8 cellular contexts compared by ENCODE assay signal in the genomic region with DNA sequence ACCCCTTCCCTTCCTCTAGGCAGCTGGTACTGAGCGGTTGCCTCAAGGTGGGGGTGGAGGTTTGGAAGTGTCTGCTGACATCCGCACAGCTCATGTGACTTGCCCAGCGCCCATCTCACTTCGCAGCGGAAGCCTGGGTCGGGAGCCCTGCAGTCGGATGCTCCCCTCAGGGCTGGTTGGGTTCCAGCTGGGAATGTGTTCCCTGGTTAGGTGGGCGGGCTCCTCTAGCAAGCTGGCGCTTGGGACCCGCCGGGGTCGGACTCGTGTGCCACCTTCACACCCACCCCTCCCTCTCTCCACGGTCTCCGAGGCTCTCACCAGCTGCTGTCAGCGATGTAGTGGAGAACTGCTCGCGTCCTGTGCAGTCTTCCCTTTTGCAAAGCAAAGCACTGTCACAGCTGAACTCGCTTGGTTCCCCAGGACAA. TPM values are rescaled to one million over a fixed set of nuclear protein-coding genes. Genes with fewer than 3 reads are reported as not detected.
DNase-seq lines count a peak whose midpoint lies in the region; ATAC-seq, FAIRE-seq and TF ChIP-seq lines count a peak whose summit lies in the region.

No MANE protein-coding gene starts in this region.

- no peaks in the 10 kb centered on the region for H3K9me2 ChIP-seq in OCI-LY7 (ENCODE audit: insufficient read depth, low read length)

- H3K36me3 ChIP-seq in GM06990 (ENCODE audit: control insufficient read depth, insufficient read depth, low read length): peaks cover 5% of the 10 kb centered on the region
- H3K36me3 ChIP-seq in OCI-LY7 (ENCODE audit: insufficient read depth, low read length): peaks cover 20% of the 10 kb centered on the region; the same call in 1 of the 2 replicates

- FAIRE-seq in GM12891 (lab: Jason Lieb, UNC): no peak

- H3K27ac Mint-ChIP-seq in osteocyte (ENCODE audit: unreplicated experiment): peak overlapping the region; percentile 60

- no peak for ATAC-seq in GM18858 (IDR thresholded peaks at IDR 0.05; ENCODE audit: unreplicated experiment)

- DNase-seq in GM06990 (ENCODE audit: extremely low read depth, insufficient read length) (no peak), OCI-LY7 (ENCODE audit: low spot score) (no peak), ecto neural progenitor cell (ENCODE audit: low spot score) (peak; percentile 54), osteocyte (ENCODE audit: extremely low spot score, unreplicated experiment) (no peak), SHP77 (lab: John Stamatoyannopoulos, UW) (no peak), GM12891 (ENCODE audit: insufficient read length, low spot score) (no peak), OCI-M2 (lab: John Stamatoyannopoulos, UW; ENCODE audit: unreplicated experiment) (no peak)

- CTCF ChIA-PET in OCI-LY7 (lab: Charles Lee; ENCODE audit: unreplicated experiment): no interaction called here

- TF ChIP-seq POLR2A in GM12891 (IDR thresholded peaks at IDR 0.05; ENCODE audit: low read depth, low read length): no peak

- intact Hi-C loops in OCI-LY7 (cut with micrococcal nuclease; ENCODE audit: unreplicated experiment): no loop called here

- H3K79me2 ChIP-seq in OCI-LY7 (ENCODE audit: insufficient read depth, low read depth, low read length): peaks cover 47% of the 10 kb centered on the region

- H3K4me3 ChIP-seq in GM06990 (replicated peaks; ENCODE audit: low read depth, low read length) (peak overlapping the region; percentile 37), OCI-LY7 (ENCODE audit: low read depth, low read length, poor library complexity, severe bottlenecking) (no peak overlapping the region)

- H3K27me3 Mint-ChIP-seq in osteocyte (ENCODE audit: unreplicated experiment): no peaks in the 10 kb centered on the region

- peaks cover 14% of the 10 kb centered on the region for H3K4me1 ChIP-seq in OCI-LY7 (ENCODE audit: insufficient read depth, low read length, poor library complexity, severe bottlenecking)

- TF ChIP-seq CTCF in GM06990 (IDR thresholded peaks at IDR 0.05; ENCODE audit: insufficient read depth, low read length, poor library complexity, severe bottlenecking) (no peak), OCI-LY7 (conservative IDR thresholded peaks at IDR 0.05; ENCODE audit: low read length) (no peak), osteocyte (IDR thresholded peaks at IDR 0.05) (no peak)

- BruUV-seq in OCI-LY7 (replicated peaks; lab: Mats Ljungman, UMichigan): no TSS peak

- H3K4me3 Mint-ChIP-seq in osteocyte (ENCODE audit: unreplicated experiment): no peak overlapping the region

- H3K27ac ChIP-seq in OCI-LY7 (ENCODE audit: low read depth, low read length, poor library complexity, severe bottlenecking): no peak overlapping the region

- POLR2A ChIA-PET in OCI-LY7 (lab: Charles Lee): interaction anchor here (0.6 kb wide), 1 partner anchor 11 kb away, joined by 3 read pairs; no protein-coding TSS in a partner anchor

- H3K36me3 Mint-ChIP-seq in osteocyte (ENCODE audit: unreplicated experiment): no peaks in the 10 kb centered on the region

- H3K9me3 Mint-ChIP-seq in osteocyte (ENCODE audit: unreplicated experiment): no peaks in the 10 kb centered on the region

- no peaks in the 10 kb centered on the region for H3K27me3 ChIP-seq in GM06990 (replicated peaks; ENCODE audit: control insufficient read depth, insufficient read depth, low read length)

- H3K4me1 Mint-ChIP-seq in osteocyte (ENCODE audit: unreplicated experiment): peaks cover 46% of the 10 kb centered on the region

- H2AFZ ChIP-seq in OCI-LY7 (ENCODE audit: low read length): no peak overlapping the region

- H3K4me2 ChIP-seq in OCI-LY7 (ENCODE audit: low read length): peak overlapping the region; percentile 13; the same call in 1 of the 2 replicates

- no peaks in the 10 kb centered on the region; the same call in 1 of the 2 replicates for H4K20me1 ChIP-seq in OCI-LY7 (ENCODE audit: insufficient read depth, low read length)

- H3K9me3 ChIP-seq in OCI-LY7 (ENCODE audit: low read length): no peaks in the 10 kb centered on the region

TF ChIP-seq in GM12891, 5 proteins besides CTCF, POLR2A, EP300 and RAD21:
- no peak for TF ChIP-seq POU2F2 (IDR thresholded peaks at IDR 0.05; ENCODE audit: low read depth, low read length)
- no peak for TF ChIP-seq TAF1 (IDR thresholded peaks at IDR 0.05; ENCODE audit: low read depth, low read length)
- TF ChIP-seq POLR2AphosphoS5 (IDR thresholded peaks at IDR 0.05; ENCODE audit: low read depth, low read length): no peak
- TF ChIP-seq PAX5 (IDR thresholded peaks at IDR 0.05; ENCODE audit: insufficient read depth, low read length, severe bottlenecking): no peak
- no peak for TF ChIP-seq SPI1 (IDR thresholded peaks at IDR 0.05; ENCODE audit: low read depth, low read length)

RNA-seq across cellular contexts. Expression of a gene that starts 10.2 kb away (rescaled TPM):
- total RNA-seq in OCI-LY7 (2014; rRNA removed; shearing (Covaris generic)): 35.5 and 48.6 TPM in 2 replicates
- total RNA-seq in OCI-LY7 (2022) (24.7 and 27.7 TPM in 2 replicates), osteocyte (34.8 and 35.4 TPM in 2 replicates)
- 9.5 TPM for polyA plus RNA-seq in GM12891 (2012; ENCODE audit: low read depth, missing spikeins)

RNA-seq across cellular contexts. Expression of a gene that starts 24.2 kb away (rescaled TPM):
- 45.2 and 60.0 TPM in 2 replicates for total RNA-seq in OCI-LY7 (2014; rRNA removed; shearing (Covaris generic))
- total RNA-seq in OCI-LY7 (2022) (38.8 and 46.3 TPM in 2 replicates), osteocyte (19.3 and 25.8 TPM in 2 replicates)
- 43.2 TPM for polyA plus RNA-seq in GM12891 (2012; ENCODE audit: low read depth, missing spikeins)

RNA-seq across cellular contexts. Expression of a gene that starts 26.9 kb away (rescaled TPM):
- 10.6 and 13.5 TPM in 2 replicates for total RNA-seq in OCI-LY7 (2014; rRNA removed; shearing (Covaris generic))
- total RNA-seq in OCI-LY7 (2022): 31.4 and 31.6 TPM in 2 replicates
- total RNA-seq in osteocyte: 0.68 and 0.70 TPM in 2 replicates
- 6.5 TPM for polyA plus RNA-seq in GM12891 (2012; ENCODE audit: low read depth, missing spikeins)

RNA-seq across cellular contexts. Expression of a gene that starts 57.6 kb away (rescaled TPM):
- 0.50 and 1.0 TPM in 2 replicates for total RNA-seq in OCI-LY7 (2014; rRNA removed; shearing (Covaris generic))
- total RNA-seq in OCI-LY7 (2022) (1.00 and 1.0 TPM in 2 replicates), osteocyte (0.18 and 0.35 TPM in 2 replicates)
- polyA plus RNA-seq in GM12891 (2012; ENCODE audit: low read depth, missing spikeins): 0.05 TPM
